In genomic region chr15:40320931-40321371, GRCh38 we compare ENCODE assay signal across 9 cellular contexts. TPM values are rescaled to one million over a fixed set of nuclear protein-coding genes. Genes with fewer than 3 reads are reported as not detected.
DNase-seq lines count a peak whose midpoint lies in the region; ATAC-seq and TF ChIP-seq lines count a peak whose summit lies in the region.
"Had no signal": no experiment of that assay in that cellular context is flagged by ENCODE, and none has a peak within 500 bp of the region (broad histone marks: within the 10 kb centered on the region; RNA-seq: fewer than 3 reads in every experiment).

No MANE protein-coding gene starts in this region.

- H3K27me3 ChIP-seq in WERI-Rb-1 (ENCODE audit: insufficient read depth, low read depth, severe bottlenecking) (no peaks in the 10 kb centered on the region), mesenchymal stem cell (ENCODE audit: control insufficient read depth in 1 of 2, insufficient read depth in 1 of 2, low read length in 2 of 2) (peaks cover 3 to 9% of the 10 kb centered on the region in 2 experiments), thyroid gland (no peaks in the 10 kb centered on the region)

- H2AFZ ChIP-seq in mesenchymal stem cell (ENCODE audit: low read depth, low read length), result no peak overlapping the region

- no peak for ATAC-seq in HG02763 (IDR thresholded peaks at IDR 0.05; ENCODE audit: unreplicated experiment)

- H3K36me3 ChIP-seq in WERI-Rb-1 (peaks cover 6% of the 10 kb centered on the region; the same call in 1 of the 2 replicates), mesenchymal stem cell (ENCODE audit: control insufficient read depth in 1 of 2, insufficient read depth in 2 of 2, low read depth in 1 of 2, low read length in 2 of 2) (no peaks in the 10 kb centered on the region), thyroid gland (no peaks in the 10 kb centered on the region)

- in situ Hi-C loops in GM13977 (cut with MboI; ENCODE audit: low pct_unique_long_range_greater_than_20kb, low sequenced_read_pairs, unreplicated experiment), result no loop called here

- H2BK12ac ChIP-seq in mesenchymal stem cell (ENCODE audit: low read length in 2 of 2), result peak overlapping the region in 1 of 2 experiments; percentile 42

- H3K4ac ChIP-seq in mesenchymal stem cell (ENCODE audit: low read depth in 1 of 2, low read length in 2 of 2), result no peak overlapping the region

- no peak overlapping the region for H2BK15ac ChIP-seq in mesenchymal stem cell (ENCODE audit: low read depth, poor library complexity, severe bottlenecking)

- DNase-seq in AG09309 (ENCODE audit: low read depth), result no peak
- peak; percentile 81 for DNase-seq in GM13977 (ENCODE audit: low spot score)
- peak; percentile 52 for DNase-seq in NCI-H2171 (lab: John Stamatoyannopoulos, UW)
- peak; percentile 79 for DNase-seq in WERI-Rb-1
- peak; percentile 37 to 72 for DNase-seq in dermis microvascular lymphatic vessel endothelial cell (ENCODE audit: low read depth in 2 of 2)
- DNase-seq in mesenchymal stem cell, result peak; percentile 80
- DNase-seq in thyroid gland, result peak; percentile 65 to 72

- no peak overlapping the region for H4K8ac ChIP-seq in mesenchymal stem cell (ENCODE audit: low read length)

- H3K9ac ChIP-seq in mesenchymal stem cell (ENCODE audit: low read length), result no peak overlapping the region

- no peak overlapping the region for H3K27ac ChIP-seq in WERI-Rb-1
- H3K27ac ChIP-seq in mesenchymal stem cell (ENCODE audit: low read length, poor library complexity, severe bottlenecking), result no peak overlapping the region
- no peak overlapping the region for H3K27ac ChIP-seq in thyroid gland

- peak; percentile 82 for TF ChIP-seq CTCF in AG09309 (IDR thresholded peaks at IDR 0.05; ENCODE audit: control insufficient read depth, insufficient read depth, low read depth, low read length, missing control alignments)
- TF ChIP-seq CTCF in GM13977 (IDR thresholded peaks at IDR 0.05; ENCODE audit: extremely low read depth, insufficient read depth, missing control alignments), result peak; percentile 86
- peak; percentile 73 for TF ChIP-seq CTCF in WERI-Rb-1 (IDR thresholded peaks at IDR 0.05; ENCODE audit: low read depth, low read length)
- TF ChIP-seq CTCF in thyroid gland (IDR thresholded peaks at IDR 0.05), result peak; percentile 80 to 94 (median 82)

- H3K23ac ChIP-seq in mesenchymal stem cell (ENCODE audit: low read length in 2 of 2), result no peak overlapping the region

- H2AK5ac ChIP-seq in mesenchymal stem cell (ENCODE audit: low read length, severe bottlenecking), result no peak overlapping the region

- H2BK5ac ChIP-seq in mesenchymal stem cell (ENCODE audit: low read depth, low read length, poor library complexity, severe bottlenecking), result no peak overlapping the region

- no peak overlapping the region for H3K18ac ChIP-seq in mesenchymal stem cell (ENCODE audit: low read depth in 1 of 2, low read length in 2 of 2)

- H3K4me1 ChIP-seq in mesenchymal stem cell (ENCODE audit: control insufficient read depth, insufficient read depth, low read depth, low read length), result peaks cover 13% of the 10 kb centered on the region
- peaks cover 21 to 23% of the 10 kb centered on the region in 2 donors for H3K4me1 ChIP-seq in thyroid gland

- H3K4me3 ChIP-seq in AG09309 (ENCODE audit: control insufficient read depth, low read depth, low read length) (no peak overlapping the region), WERI-Rb-1 (ENCODE audit: low read depth, low read length) (no peak overlapping the region), mesenchymal stem cell (ENCODE audit: insufficient read depth in 1 of 2, low read depth in 1 of 2, low read length in 2 of 2) (no peak overlapping the region), thyroid gland (replicated peaks in 1 of 3) (no peak overlapping the region)

- no peak overlapping the region for H4K91ac ChIP-seq in mesenchymal stem cell (ENCODE audit: low read length)

- intact Hi-C loops in thyroid gland (cut with DNase I), result loop anchor here (5.0 kb wide), 2 partner anchors 34 to 46 kb away; no protein-coding TSS in a partner anchor

- no peaks in the 10 kb centered on the region for H3K79me1 ChIP-seq in mesenchymal stem cell (replicated peaks; ENCODE audit: low read length, poor library complexity, severe bottlenecking)

- 0% methylated on average over 2 of the region's 2 CpGs for WGBS in mesenchymal stem cell
- 1 to 2% methylated on average over 2 of the region's 2 CpGs for WGBS in thyroid gland, 2 donors

- H3K4me2 ChIP-seq in mesenchymal stem cell (ENCODE audit: low read length, poor library complexity, severe bottlenecking), result no peak overlapping the region

- H3K9me3 ChIP-seq in WERI-Rb-1 (ENCODE audit: severe bottlenecking) (no peaks in the 10 kb centered on the region), mesenchymal stem cell (ENCODE audit: control insufficient read depth, low read length) (no peaks in the 10 kb centered on the region), thyroid gland (no peaks in the 10 kb centered on the region)

- H2BK120ac ChIP-seq in mesenchymal stem cell (ENCODE audit: low read depth, low read length), result no peak overlapping the region

- H3K14ac ChIP-seq in mesenchymal stem cell (ENCODE audit: low read length in 2 of 2), result no peak overlapping the region

- TF ChIP-seq POLR2A in thyroid gland (IDR thresholded peaks at IDR 0.05), result no peak

RNA-seq across cellular contexts. Expression of gene INAFM2, which starts 2.5 kb away (rescaled TPM):
- total RNA-seq in dermis microvascular lymphatic vessel endothelial cell (9.0 and 17.8 TPM in 2 replicates), thyroid gland (10 to 100 TPM; 47.5 to 86.9 (median 63.8) TPM)
- polyA plus RNA-seq in mesenchymal stem cell (2013, experiment 1 of 2), result 75.5 TPM
- polyA plus RNA-seq in mesenchymal stem cell (2013, experiment 2 of 2), result 80.9 TPM

RNA-seq across cellular contexts. Expression of gene PLCB2, which starts 13.2 kb away (rescaled TPM):
- under 0.01 TPM in 1 of 2 replicates, not detected in the other for total RNA-seq in dermis microvascular lymphatic vessel endothelial cell
- polyA plus RNA-seq in mesenchymal stem cell (2013, experiment 1 of 2), result 14.0 TPM
- polyA plus RNA-seq in mesenchymal stem cell (2013, experiment 2 of 2), result 13.9 TPM
- 1 to 10 TPM; 1.7 to 7.2 (median 4.1) TPM for total RNA-seq in thyroid gland

RNA-seq across cellular contexts. Expression of gene CCDC9B, which starts 19.8 kb away (rescaled TPM):
- total RNA-seq in dermis microvascular lymphatic vessel endothelial cell (6.5 and 13.3 TPM in 2 replicates), thyroid gland (100 to 1,000 TPM in 2 of 4 donors, 10 to 100 TPM in 2; 54.2 to 126 (median 97.5) TPM)
- polyA plus RNA-seq in mesenchymal stem cell (2013, experiment 1 of 2), result 34.5 TPM
- polyA plus RNA-seq in mesenchymal stem cell (2013, experiment 2 of 2), result 31.6 TPM

RNA-seq across cellular contexts. Expression of gene PHGR1, which starts 29.9 kb away (rescaled TPM):
- total RNA-seq in dermis microvascular lymphatic vessel endothelial cell (not detected in 2 replicates), thyroid gland (not detected)
- polyA plus RNA-seq in mesenchymal stem cell (2013, experiment 1 of 2), result not detected
- polyA plus RNA-seq in mesenchymal stem cell (2013, experiment 2 of 2), result not detected
- total RNA-seq: mononuclear cell had no signal

RNA-seq across cellular contexts. Expression of gene DISP2, which starts 37.1 kb away (rescaled TPM):
- total RNA-seq in dermis microvascular lymphatic vessel endothelial cell (under 0.01 and 0.13 TPM in 2 replicates), thyroid gland (1 to 10 TPM in 3 of 4 donors, under 1 TPM in 1; 0.81 to 5.9 (median 3.6) TPM)
- 0.44 TPM for polyA plus RNA-seq in mesenchymal stem cell (2013, experiment 1 of 2)
- 0.49 TPM for polyA plus RNA-seq in mesenchymal stem cell (2013, experiment 2 of 2)
